In genomic region chr2:187377335-187377734, GRCh38 we compare ENCODE assay signal across 21 cellular contexts.
DNase-seq lines count a peak whose midpoint lies in the region; ATAC-seq and TF ChIP-seq lines count a peak whose summit lies in the region.
"Had no signal": no experiment of that assay in that cellular context is flagged by ENCODE, and none has a peak within 500 bp of the region (broad histone marks: within the 10 kb centered on the region; RNA-seq: fewer than 3 reads in every experiment).

No MANE protein-coding gene starts in this region.

- ATAC-seq in left cardiac atrium (no peak), HG03520 (IDR thresholded peaks at IDR 0.05; ENCODE audit: unreplicated experiment) (no peak), GM21619 (IDR thresholded peaks at IDR 0.05; ENCODE audit: unreplicated experiment) (no peak), T-helper 17 cell (no peak)

- H3K4me1 ChIP-seq in left ventricle myocardium inferior (peaks cover 2% of the 10 kb centered on the region), adrenal gland (replicated peaks in 1 of 2) (no peaks in the 10 kb centered on the region)
- H3K4me1 ChIP-seq: BE2C had no signal

- no peaks in the 10 kb centered on the region for H3K27me3 ChIP-seq in left ventricle myocardium inferior (ENCODE audit: low read depth)
- no peaks in the 10 kb centered on the region for H3K27me3 ChIP-seq in adrenal gland
- H3K27me3 ChIP-seq: BE2C, MG63 had no signal

- 34 to 61% (median 53%) methylated on average over 1 of the region's 1 CpG for WGBS in adrenal gland, 4 donors

- H3K9me3 Mint-ChIP-seq in chondrocyte (ENCODE audit: low read depth): peaks cover 3% of the 10 kb centered on the region
- H3K9me3 Mint-ChIP-seq: CD4-positive, alpha-beta T cell; H9 had no signal

- TF ChIP-seq POLR2A in adrenal gland (IDR thresholded peaks at IDR 0.05): no peak

- H3K36me3 Mint-ChIP-seq in chondrocyte (ENCODE audit: low read depth) (peaks cover 5% of the 10 kb centered on the region), T-helper 17 cell (ENCODE audit: low read depth) (no peaks in the 10 kb centered on the region)
- H3K36me3 Mint-ChIP-seq: IgD-negative memory B cell had no signal

- H3K4me1 Mint-ChIP-seq in chondrocyte (ENCODE audit: low read depth) (peaks cover 53% of the 10 kb centered on the region), T-helper 17 cell (no peaks in the 10 kb centered on the region)
- H3K4me1 Mint-ChIP-seq: IgD-negative memory B cell had no signal

- H3K9me3 ChIP-seq in left ventricle myocardium inferior (replicated peaks) (no peaks in the 10 kb centered on the region), T-helper 17 cell (ENCODE audit: control insufficient read depth, low read length, poor library complexity, severe bottlenecking) (no peaks in the 10 kb centered on the region), adrenal gland (replicated peaks in 1 of 3) (no peaks in the 10 kb centered on the region)
- H3K9me3 ChIP-seq: BE2C, MG63 had no signal

- peaks cover 42% of the 10 kb centered on the region for H3K36me3 ChIP-seq in left ventricle myocardium inferior
- no peaks in the 10 kb centered on the region for H3K36me3 ChIP-seq in adrenal gland (replicated peaks in 1 of 2)
- H3K36me3 ChIP-seq: BE2C, MG63 had no signal

- intact Hi-C loops in left ventricle myocardium inferior (cut with micrococcal nuclease): no loop called here
- intact Hi-C loops in left cardiac atrium (cut with DNase I): no loop called here
- intact Hi-C loops in adrenal gland (cut with DNase I): no loop called here

- no peak overlapping the region for H3K4me3 ChIP-seq in left ventricle myocardium inferior
- H3K4me3 ChIP-seq in adrenal gland: no peak overlapping the region
- H3K4me3 ChIP-seq: MG63 had no signal

- H3K4me3 Mint-ChIP-seq in chondrocyte (ENCODE audit: unreplicated experiment) (no peak overlapping the region), T-helper 17 cell (no peak overlapping the region)
- H3K4me3 Mint-ChIP-seq: CD4-positive, alpha-beta T cell; H9; IgD-negative memory B cell had no signal

- TF ChIP-seq CTCF in left ventricle myocardium inferior (IDR thresholded peaks at IDR 0.05; ENCODE audit: borderline replicate concordance) (no peak), chondrocyte (IDR thresholded peaks at IDR 0.05) (no peak), adrenal gland (IDR thresholded peaks at IDR 0.05) (no peak)

- H3K27me3 Mint-ChIP-seq in chondrocyte (ENCODE audit: low read depth) (no peaks in the 10 kb centered on the region), T-helper 17 cell (no peaks in the 10 kb centered on the region)
- H3K27me3 Mint-ChIP-seq: CD4-positive, alpha-beta T cell; IgD-negative memory B cell had no signal

- H3K27ac Mint-ChIP-seq in chondrocyte (ENCODE audit: unreplicated experiment): peak overlapping the region; percentile 89
- no peak overlapping the region for H3K27ac Mint-ChIP-seq in T-helper 17 cell
- H3K27ac Mint-ChIP-seq: CD4-positive, alpha-beta T cell; H9; IgD-negative memory B cell had no signal

- peak overlapping the region; percentile 28 for H3K27ac ChIP-seq in left ventricle myocardium inferior (replicated peaks)
- H3K27ac ChIP-seq in adrenal gland: no peak overlapping the region

- no peak for DNase-seq in left ventricle myocardium inferior
- DNase-seq in left cardiac atrium: no peak
- no peak for DNase-seq in chondrocyte (ENCODE audit: low spot score)
- peak; percentile 23 for DNase-seq in myocyte (ENCODE audit: low read depth)
- DNase-seq in T-helper 17 cell: no peak
- DNase-seq in adrenal gland: no peak
- DNase-seq: 8988T; BE2C; CD4-positive, alpha-beta T cell; H9; Karpas-422; MG63; NCI-H1048; NCI-H1436; NCI-H2029; NCI-H345; NCI-H524 treated with DMSO at 0.1 percent for 48 hours; SHP77 had no signal
